1 cellular context compared by ENCODE assay signal in the genomic region with DNA sequence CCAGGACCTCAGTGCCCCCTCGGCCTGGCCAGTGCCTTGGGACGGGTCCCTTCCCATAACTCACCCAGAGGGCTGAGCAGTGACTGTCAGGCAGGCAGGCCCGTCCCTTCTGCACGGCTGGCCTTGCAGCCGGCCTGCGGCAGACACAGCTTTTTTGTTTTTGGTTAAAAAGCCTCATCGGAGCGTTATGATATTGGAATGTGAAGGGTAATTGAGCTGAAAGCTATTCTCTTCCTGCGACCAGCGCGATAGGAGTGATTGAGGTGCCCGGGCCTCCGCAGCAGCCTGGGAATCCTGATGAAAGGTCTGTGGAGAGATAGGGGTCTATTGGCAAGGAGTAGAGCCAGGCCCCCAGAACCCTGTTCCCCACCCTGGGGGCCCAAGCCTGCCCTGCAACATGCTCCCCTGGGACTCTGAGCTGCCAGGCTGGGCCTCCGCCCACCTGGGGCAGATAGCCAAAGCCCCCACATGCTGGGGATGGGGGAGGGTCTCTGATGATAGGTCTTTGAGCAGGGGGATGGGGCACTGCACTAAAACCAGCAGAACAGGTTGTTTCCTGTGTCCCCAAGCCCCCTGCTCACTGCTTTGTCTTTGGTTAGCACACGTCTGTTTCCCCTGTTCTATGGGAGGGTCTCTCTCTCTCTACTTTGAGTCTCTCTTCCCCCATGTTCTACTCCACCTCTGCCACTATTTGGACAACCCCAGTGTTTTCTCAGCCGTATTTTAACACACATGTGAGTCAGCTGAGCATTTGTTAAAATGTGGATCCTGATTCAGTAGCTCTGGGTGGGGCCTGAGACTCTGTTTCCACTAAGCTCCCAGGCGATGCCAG.
TF ChIP-seq lines count a peak whose summit lies in the region.

No MANE protein-coding gene starts in this region.

TF ChIP-seq in Ishikawa, 13 proteins besides CTCF, POLR2A, EP300 and RAD21 (continued from another document):
- TF ChIP-seq REST (IDR thresholded peaks at IDR 0.05; ENCODE audit: low read depth) (no peak), CREB1 (IDR thresholded peaks at IDR 0.05; ENCODE audit: low read depth) (no peak), TEAD4 (IDR thresholded peaks at IDR 0.05) (peak; percentile 59), TAF1 (IDR thresholded peaks at IDR 0.05; ENCODE audit: low read depth) (no peak), YY1 (IDR thresholded peaks at IDR 0.05; ENCODE audit: low read depth) (no peak)
- TF ChIP-seq, protein P1, sequence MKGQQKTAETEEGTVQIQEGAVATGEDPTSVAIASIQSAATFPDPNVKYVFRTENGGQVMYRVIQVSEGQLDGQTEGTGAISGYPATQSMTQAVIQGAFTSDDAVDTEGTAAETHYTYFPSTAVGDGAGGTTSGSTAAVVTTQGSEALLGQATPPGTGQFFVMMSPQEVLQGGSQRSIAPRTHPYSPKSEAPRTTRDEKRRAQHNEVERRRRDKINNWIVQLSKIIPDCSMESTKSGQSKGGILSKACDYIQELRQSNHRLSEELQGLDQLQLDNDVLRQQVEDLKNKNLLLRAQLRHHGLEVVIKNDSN (IDR thresholded peaks at IDR 0.05): no peak
